Comparison of ENCODE assay signal across 9 cellular contexts in genomic region chr22:31342389-31343125, GRCh38. TPM values are rescaled to one million over a fixed set of nuclear protein-coding genes. Genes with fewer than 3 reads are reported as not detected.
DNase-seq lines count a peak whose midpoint lies in the region; ATAC-seq and TF ChIP-seq lines count a peak whose summit lies in the region.
"Had no signal": no experiment of that assay in that cellular context is flagged by ENCODE, and none has a peak within 500 bp of the region (broad histone marks: within the 10 kb centered on the region; RNA-seq: fewer than 3 reads in every experiment).

No MANE protein-coding gene starts in this region.

- H3K9ac ChIP-seq in SK-N-MC (ENCODE audit: insufficient read length): peak overlapping the region; percentile 62

- peaks cover 58% of the 10 kb centered on the region for H3K4me1 Mint-ChIP-seq in GM23338

- no peaks in the 10 kb centered on the region for H3K9me3 ChIP-seq in SK-N-MC (ENCODE audit: low read depth, low read length)

- H2AFZ ChIP-seq in GM23338: no peak overlapping the region

- H3K27me3 ChIP-seq in GM23338 (ENCODE audit: insufficient read depth) (no peaks in the 10 kb centered on the region), foreskin keratinocyte (no peaks in the 10 kb centered on the region)

- H3K4me2 ChIP-seq in GM23338: peak overlapping the region; percentile 88

- peaks cover 33% of the 10 kb centered on the region for H3K27me3 Mint-ChIP-seq in GM23338 (ENCODE audit: insufficient read depth, low read depth, poor library complexity)
- H3K27me3 Mint-ChIP-seq: activated B cell treated with CpG ODN at 0.5 μM for 24 hours had no signal

- TF ChIP-seq CTCF in GM23338 (conservative IDR thresholded peaks at IDR 0.05; ENCODE audit: low read depth in 2 of 2) (no peak), foreskin keratinocyte (conservative IDR thresholded peaks at IDR 0.05) (no peak)

- H3K4me1 ChIP-seq in GM23338 (ENCODE audit: insufficient read depth) (peaks cover 28% of the 10 kb centered on the region), foreskin keratinocyte (peaks cover 8% of the 10 kb centered on the region)

- DNase-seq in GM23338 (ENCODE audit: low spot score) (peak; percentile 33), SK-N-MC (ENCODE audit: low read depth, low spot score) (no peak), foreskin keratinocyte (no peak), glomerular visceral epithelial cell (ENCODE audit: extremely low spot score) (no peak)
- DNase-seq in stimulated activated CD8-positive, alpha-beta memory T cell treated with anti-CD3 and anti-CD28 coated beads, Interleukin-4, amount 100 ng/mL, for 48 hours: peak; percentile 31
- no peak for DNase-seq in stimulated activated CD4-positive, alpha-beta T cell treated with anti-CD3 and anti-CD28 coated beads, Interleukin-4, amount 100 ng/mL, for 1 hour
- DNase-seq in activated CD4-positive, alpha-beta T cell treated with anti-CD3 and anti-CD28 coated beads, Interleukin-2, amount 50 U/mL, for 4 hours: no peak
- DNase-seq: activated B cell treated with CpG ODN at 0.5 μM for 24 hours had no signal

- peaks cover 27% of the 10 kb centered on the region for H4K20me1 ChIP-seq in GM23338 (replicated peaks; ENCODE audit: insufficient read depth)

- H3K36me3 ChIP-seq in GM23338 (ENCODE audit: insufficient read depth) (peaks cover 8% of the 10 kb centered on the region; the same call in 1 of the 2 replicates), SK-N-MC (ENCODE audit: insufficient read depth, low read length) (peaks cover 61% of the 10 kb centered on the region)

- peak overlapping the region; percentile 98 for H3K27ac Mint-ChIP-seq in GM23338

- peaks cover 11% of the 10 kb centered on the region for H3F3A ChIP-seq in GM23338 (replicated peaks; ENCODE audit: low read depth)

- peaks cover 78% of the 10 kb centered on the region for H3K36me3 Mint-ChIP-seq in GM23338 (ENCODE audit: low read depth)

- ATAC-seq in GM23338 (peak; percentile 5), foreskin keratinocyte (no peak)

- no peaks in the 10 kb centered on the region for H3K9me2 ChIP-seq in GM23338 (ENCODE audit: insufficient read depth)

- H3K27ac ChIP-seq in GM23338 (ENCODE audit: low read depth): peak overlapping the region; percentile 96
- no peak overlapping the region for H3K27ac ChIP-seq in SK-N-MC
- H3K27ac ChIP-seq in foreskin keratinocyte: no peak overlapping the region

- H3K4me3 ChIP-seq in GM23338 (peak overlapping the region; percentile 95), SK-N-MC (no peak overlapping the region), iPS-11a (ENCODE audit: low read depth, low read length) (peak overlapping the region; percentile 5)

- peaks cover 58% of the 10 kb centered on the region for H3K79me2 ChIP-seq in GM23338 (replicated peaks; ENCODE audit: insufficient read depth)

- peak overlapping the region; percentile 88 for H3K4me3 Mint-ChIP-seq in GM23338

- H3K9me3 Mint-ChIP-seq in GM23338: no peaks in the 10 kb centered on the region
- H3K9me3 Mint-ChIP-seq: activated B cell treated with CpG ODN at 0.5 μM for 24 hours had no signal

TF ChIP-seq in GM23338, 12 proteins besides CTCF, POLR2A, EP300 and RAD21:
- TF ChIP-seq ETS1 (IDR thresholded peaks at IDR 0.05): no peak
- no peak for TF ChIP-seq STAT1 (IDR thresholded peaks at IDR 0.05; ENCODE audit: unreplicated experiment)

RNA-seq across cellular contexts. Expression of gene PATZ1, which starts 3.6 kb away (rescaled TPM):
- total RNA-seq in GM23338 (2014; rRNA removed; shearing (Covaris generic)): 51.5 and 56.8 TPM in 2 replicates
- polyA plus RNA-seq in GM23338 (2016; fragmentation: Nextera tagmentation; extraction: Ambion mirVana) (22.0 and 23.2 TPM in 2 replicates), foreskin keratinocyte (9.2 and 10.0 TPM in 2 replicates)
- total RNA-seq in foreskin keratinocyte: 11.8 and 12.2 TPM in 2 replicates

RNA-seq across cellular contexts. Expression of gene PIK3IP1, which starts 50.3 kb away (rescaled TPM):
- 1.6 and 2.2 TPM in 2 replicates for total RNA-seq in GM23338 (2014; rRNA removed; shearing (Covaris generic))
- 1.1 and 1.5 TPM in 2 replicates for polyA plus RNA-seq in GM23338 (2016; fragmentation: Nextera tagmentation; extraction: Ambion mirVana)
- 6.1 and 11.9 TPM in 2 replicates for total RNA-seq in foreskin keratinocyte
- 4.6 and 8.6 TPM in 2 replicates for polyA plus RNA-seq in foreskin keratinocyte

RNA-seq across cellular contexts. Expression of gene DRG1, which starts 56.8 kb away (rescaled TPM):
- total RNA-seq in GM23338 (2014; rRNA removed; shearing (Covaris generic)): 63.9 and 69.7 TPM in 2 replicates
- polyA plus RNA-seq in GM23338 (2016; fragmentation: Nextera tagmentation; extraction: Ambion mirVana) (78.1 and 87.6 TPM in 2 replicates), foreskin keratinocyte (75.5 and 77.8 TPM in 2 replicates)
- 67.1 and 67.7 TPM in 2 replicates for total RNA-seq in foreskin keratinocyte

Comparison
In these comparisons a context has a peak if more than half of its experiments do, and no peak if none do; other contexts are left out.
1. DNase-seq: peak in GM23338 (single experiment) and stimulated activated CD8-positive, alpha-beta memory T cell treated with anti-CD3 and anti-CD28 coated beads, Interleukin-4, amount 100 ng/mL, for 48 hours (single experiment); none in SK-N-MC (single experiment), foreskin keratinocyte (0 of 2), stimulated activated CD4-positive, alpha-beta T cell treated with anti-CD3 and anti-CD28 coated beads, Interleukin-4, amount 100 ng/mL, for 1 hour (single experiment), glomerular visceral epithelial cell (single experiment) and activated CD4-positive, alpha-beta T cell treated with anti-CD3 and anti-CD28 coated beads, Interleukin-2, amount 50 U/mL, for 4 hours (0 of 2).